Comparison of ENCODE assay signal across 1 cellular context in the genomic region with DNA sequence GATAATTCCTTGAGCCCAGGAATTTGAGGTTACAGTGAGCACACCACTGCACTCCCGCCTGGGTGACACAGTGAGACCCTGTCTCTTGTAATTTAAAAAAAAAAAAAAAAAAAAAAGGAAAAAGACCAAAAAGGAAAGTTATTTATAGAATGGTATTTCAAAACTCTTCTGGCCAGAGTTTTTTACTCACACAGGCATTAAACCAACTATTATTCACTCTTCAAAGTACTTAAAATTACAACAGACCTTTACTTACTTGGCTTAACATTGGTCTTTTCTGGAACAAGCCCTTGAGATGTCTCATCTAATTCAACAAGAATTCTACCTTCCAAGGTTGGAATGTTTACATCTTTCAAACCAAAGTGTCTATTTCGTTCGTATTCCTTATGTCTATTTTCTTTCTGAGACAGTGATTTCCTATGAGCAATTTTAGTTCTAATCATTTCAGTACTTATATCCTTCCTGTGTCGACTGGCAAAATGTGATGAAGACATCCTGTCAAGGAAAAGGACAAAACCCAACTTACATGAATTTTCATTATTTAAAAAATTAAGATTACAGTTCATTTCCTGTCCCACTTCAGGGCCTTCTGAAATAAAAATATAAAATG.
TF ChIP-seq lines count a peak whose summit lies in the region.

No MANE protein-coding gene starts in this region.

TF ChIP-seq in HepG2, 621 proteins besides CTCF, POLR2A, EP300 and RAD21 (continued from another document):
- TF ChIP-seq, protein P1, sequence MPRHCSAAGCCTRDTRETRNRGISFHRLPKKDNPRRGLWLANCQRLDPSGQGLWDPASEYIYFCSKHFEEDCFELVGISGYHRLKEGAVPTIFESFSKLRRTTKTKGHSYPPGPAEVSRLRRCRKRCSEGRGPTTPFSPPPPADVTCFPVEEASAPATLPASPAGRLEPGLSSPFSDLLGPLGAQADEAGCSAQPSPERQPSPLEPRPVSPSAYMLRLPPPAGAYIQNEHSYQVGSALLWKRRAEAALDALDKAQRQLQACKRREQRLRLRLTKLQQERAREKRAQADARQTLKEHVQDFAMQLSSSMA (CRISPR knock-in tag; IDR thresholded peaks at IDR 0.05), result no peak
- TF ChIP-seq ZNF781 (CRISPR knock-in tag; IDR thresholded peaks at IDR 0.05; ENCODE audit: borderline replicate concordance, not compliant biosample characterization) (no peak), FOSL1 (CRISPR knock-in tag; IDR thresholded peaks at IDR 0.05; ENCODE audit: borderline replicate concordance) (no peak)
TF ChIP-seq in HepG2: peak in this region for 0.
